Comparison of ENCODE assay signal across 9 cellular contexts in the genomic region with DNA sequence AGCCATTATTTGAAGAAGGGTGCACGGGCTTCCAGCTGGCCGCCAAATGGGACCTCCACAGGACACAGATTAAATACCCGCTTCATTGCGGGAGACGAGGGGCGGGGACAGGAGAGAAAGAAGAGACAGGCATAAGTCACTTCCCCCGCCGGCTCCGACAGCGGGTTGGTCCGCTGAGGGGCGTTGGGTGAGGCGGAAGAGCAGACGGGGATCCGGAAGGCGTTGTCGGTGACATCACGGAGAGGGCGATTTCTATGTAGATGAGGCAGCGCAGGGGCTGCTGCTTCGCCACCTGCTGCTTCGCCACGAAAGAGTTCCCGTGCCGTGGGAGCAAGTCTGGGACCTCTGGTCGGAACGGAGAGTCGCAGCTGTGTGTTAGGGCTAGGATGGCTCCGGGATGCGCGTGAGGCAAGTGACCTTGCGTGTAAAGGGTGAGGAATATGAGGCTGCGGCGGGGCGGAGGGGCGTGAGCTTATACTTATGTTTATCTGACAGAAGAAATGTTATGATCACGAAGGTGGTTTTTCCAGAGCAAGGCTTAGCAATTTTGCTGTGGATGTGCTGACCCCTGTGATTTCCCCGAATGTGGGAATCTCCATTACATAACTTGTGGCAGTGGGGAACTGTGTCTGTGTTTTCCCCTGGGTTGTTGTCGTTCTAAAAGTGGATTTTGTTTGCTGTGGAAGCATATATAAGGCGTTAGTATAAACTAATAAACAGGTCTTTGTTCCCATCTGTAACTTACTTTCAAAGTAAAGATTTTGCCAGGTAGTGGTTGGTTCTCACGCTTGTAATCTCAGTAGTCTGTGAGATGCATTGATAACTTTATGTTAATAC. TPM values are rescaled to one million over a fixed set of nuclear protein-coding genes. Genes with fewer than 3 reads are reported as not detected.
A peak's percentile ranks its signal among the peaks of the same experiment; 100 is the strongest.
DNase-seq lines count a peak whose midpoint lies in the region; ATAC-seq and TF ChIP-seq lines count a peak whose summit lies in the region.
"Not testable (repeated sequence)": the region's sequence is repeated elsewhere in the genome, so short reads cannot be mapped to it uniquely, and the experiment has no call there.
"Had no signal": no experiment of that assay in that cellular context is flagged by ENCODE, and none has a peak within 500 bp of the region (broad histone marks: within the 10 kb centered on the region; RNA-seq: fewer than 3 reads in every experiment).

No MANE protein-coding gene starts in this region.

- intact Hi-C loops in PC-3 (cut with micrococcal nuclease); mucosa of descending colon (cut with DNase I, micrococcal nuclease): not testable (repeated sequence)

- H3K9ac ChIP-seq in PC-3 (ENCODE audit: low read length) = peak overlapping the region; percentile 95

- H3K36me3 Mint-ChIP-seq in activated T-cell treated with anti-CD3 and anti-CD28 coated beads, Interleukin-2, amount 50 U/mL, for 24 hours (ENCODE audit: low read depth) = not testable (repeated sequence)

- not testable (repeated sequence) for H3K27me3 ChIP-seq in PC-3 (ENCODE audit: low read length)

- CTCF ChIA-PET in PC-3 (lab: Charles Lee) = not testable (repeated sequence)

- in situ Hi-C loops in KBM-7 (cut with MboI; ENCODE audit: low pct_unique_long_range_greater_than_20kb, low sequenced_read_pairs) = not testable (repeated sequence)

- TF ChIP-seq POLR2A in erythroblast (IDR thresholded peaks at IDR 0.05; ENCODE audit: low read length) = peak; percentile 94

- H3F3A ChIP-seq in PC-3 (ENCODE audit: low read length, unreplicated experiment) = not testable (repeated sequence)

- H3K4me1 ChIP-seq in PC-3 (ENCODE audit: insufficient read depth, low read length); mucosa of descending colon (ENCODE audit: low read depth): not testable (repeated sequence)

- H2AFZ ChIP-seq in PC-3 (ENCODE audit: low read length) = peak overlapping the region; percentile 91

- peak overlapping the region; percentile 95 for H3K27ac ChIP-seq in PC-3 (ENCODE audit: low read length)

- not testable (repeated sequence) for H4K20me1 ChIP-seq in PC-3 (ENCODE audit: low read length)

- H3K4me3 ChIP-seq in PC-3 (ENCODE audit: low read length) = peak overlapping the region; percentile 65
- H3K4me3 ChIP-seq in mucosa of descending colon = peak overlapping the region; percentile 28

- TSS peak; percentile 100 for BruUV-seq in PC-3 (replicated peaks; lab: Mats Ljungman, UMichigan)

- not testable (repeated sequence) for H3K27me3 Mint-ChIP-seq in activated T-cell treated with anti-CD3 and anti-CD28 coated beads, Interleukin-2, amount 50 U/mL, for 24 hours

- ATAC-seq in GM21737 (IDR thresholded peaks at IDR 0.05; ENCODE audit: unreplicated experiment) = peak; percentile 87
- ATAC-seq in PC-3 = peak; percentile 90
- ATAC-seq in mucosa of descending colon = peak; percentile 92

- H3K36me3 ChIP-seq in PC-3 (ENCODE audit: low read depth, low read length); mucosa of descending colon (ENCODE audit: low read depth): not testable (repeated sequence)

- peak overlapping the region; percentile 84 for H3K4me2 ChIP-seq in PC-3 (ENCODE audit: low read length)

- H3K9me3 ChIP-seq in PC-3 (ENCODE audit: low read length); mucosa of descending colon: not testable (repeated sequence)

- not testable (repeated sequence) for H3K9me3 Mint-ChIP-seq in activated T-cell treated with anti-CD3 and anti-CD28 coated beads, Interleukin-2, amount 50 U/mL, for 24 hours

- H3K79me2 ChIP-seq in PC-3 (ENCODE audit: low read length) = not testable (repeated sequence)

- peaks cover 38% of the 10 kb centered on the region for H3K4me1 Mint-ChIP-seq in activated T-cell treated with anti-CD3 and anti-CD28 coated beads, Interleukin-2, amount 50 U/mL, for 24 hours (ENCODE audit: low read depth)

- not testable (repeated sequence) for TF ChIP-seq CTCF in PC-3 (conservative IDR thresholded peaks at IDR 0.05; ENCODE audit: low read depth, low read length); mucosa of descending colon (IDR thresholded peaks at IDR 0.05)

- H3K4me3 Mint-ChIP-seq in activated T-cell treated with anti-CD3 and anti-CD28 coated beads, Interleukin-2, amount 50 U/mL, for 24 hours = peak overlapping the region; percentile 82

- H3K27ac Mint-ChIP-seq in activated T-cell treated with anti-CD3 and anti-CD28 coated beads, Interleukin-2, amount 50 U/mL, for 24 hours = peak overlapping the region; percentile 100

- POLR2A ChIA-PET in PC-3 (lab: Charles Lee; ENCODE audit: unreplicated experiment) = not testable (repeated sequence)

- DNase-seq in DMS153 (lab: John Stamatoyannopoulos, UW) (peak; percentile 86), KBM-7 (peak; percentile 94), PC-3 (peak; percentile 97), erythroblast (lab: John Stamatoyannopoulos, UW) (peak; percentile 92), mucosa of descending colon (peak; percentile 93 to 97 (median 94))
- DNase-seq in activated T-cell treated with anti-CD3 and anti-CD28 coated beads, Interleukin-2, amount 50 U/mL, for 24 hours = peak; percentile 92
- peak; percentile 87 to 90 for DNase-seq in stimulated activated CD8-positive, alpha-beta memory T cell treated with anti-CD3 and anti-CD28 coated beads, Interleukin-15, amount 100 ng/mL, for 48 hours (ENCODE audit: low read depth in 2 of 2)

- not testable (repeated sequence) for H3K9me2 ChIP-seq in PC-3 (replicated peaks; ENCODE audit: low read length)

RNA-seq across cellular contexts. Expression of gene PPIAL4C, which starts 52.9 kb away (rescaled TPM):
- not detected in 2 replicates for total RNA-seq in PC-3 (2014; rRNA removed)
- not detected for total RNA-seq in mucosa of descending colon
- total RNA-seq: activated CD8-positive, alpha-beta memory T cell treated with anti-CD3 and anti-CD28 coated beads for 36 hours had no signal

Comparison
In these comparisons a context has a peak if more than half of its experiments do, and no peak if none do; other contexts are left out.
1. Peak in every context shown above with its lines: DNase-seq, ATAC-seq, H3K4me3 ChIP-seq and H3K27ac ChIP-seq.